In genomic region chr2:226176298-226176984, GRCh38 we compare ENCODE assay signal across 1 cellular context.
TF ChIP-seq lines count a peak whose summit lies in the region.

No MANE protein-coding gene starts in this region.

TF ChIP-seq in HepG2, 621 proteins besides CTCF, POLR2A, EP300 and RAD21 (continued from another document):
- TF ChIP-seq ZBTB43 (CRISPR knock-in tag; conservative IDR thresholded peaks at IDR 0.05) (no peak), ZNF639 (CRISPR knock-in tag; conservative IDR thresholded peaks at IDR 0.05) (no peak), ZFP1 (CRISPR knock-in tag; IDR thresholded peaks at IDR 0.05) (no peak), NCOA2 (CRISPR knock-in tag; IDR thresholded peaks at IDR 0.05) (no peak), HNRNPUL1 (IDR thresholded peaks at IDR 0.05; ENCODE audit: low read depth, low read length) (no peak), RFXAP (CRISPR knock-in tag; IDR thresholded peaks at IDR 0.05; ENCODE audit: borderline replicate concordance) (no peak), MAX (IDR thresholded peaks at IDR 0.05) (no peak), ATF1 (CRISPR knock-in tag; IDR thresholded peaks at IDR 0.05) (no peak), ZNF7 (CRISPR knock-in tag; IDR thresholded peaks at IDR 0.05) (peak; percentile 35; the same call in 1 of the 2 replicates), ZNF337 (CRISPR knock-in tag; IDR thresholded peaks at IDR 0.05; ENCODE audit: borderline replicate concordance, low read depth) (no peak), ELF4 (CRISPR knock-in tag; IDR thresholded peaks at IDR 0.05; ENCODE audit: borderline replicate concordance) (peak; percentile 36; the same call in 1 of the 2 replicates), RELA (CRISPR knock-in tag; IDR thresholded peaks at IDR 0.05) (no peak), AHR (CRISPR knock-in tag; IDR thresholded peaks at IDR 0.05) (no peak), ZHX1 (CRISPR knock-in tag; IDR thresholded peaks at IDR 0.05; ENCODE audit: low read depth) (no peak), PRDM10 (CRISPR knock-in tag; IDR thresholded peaks at IDR 0.05; ENCODE audit: low read depth) (no peak), SOX13 (IDR thresholded peaks at IDR 0.05) (no peak), SOX13 (CRISPR knock-in tag; conservative IDR thresholded peaks at IDR 0.05 in 1 of 2, IDR thresholded peaks at IDR 0.05 in 1 of 2) (no peak), ZNF780A (CRISPR knock-in tag; IDR thresholded peaks at IDR 0.05) (no peak), TP53 (CRISPR knock-in tag; conservative IDR thresholded peaks at IDR 0.05) (no peak), IRX3 (CRISPR knock-in tag; IDR thresholded peaks at IDR 0.05; ENCODE audit: borderline replicate concordance, low read depth) (no peak), KLF16 (CRISPR knock-in tag; IDR thresholded peaks at IDR 0.05) (peak in 1 of 2 experiments; percentile 30; a peak in 1 of 4 replicates), SAFB2 (CRISPR knock-in tag; IDR thresholded peaks at IDR 0.05; ENCODE audit: borderline replicate concordance, low read depth) (no peak), SIN3B (IDR thresholded peaks at IDR 0.05; ENCODE audit: low read length) (no peak), SNAPC4 (CRISPR knock-in tag; IDR thresholded peaks at IDR 0.05) (no peak), FOSL1 (CRISPR knock-in tag; IDR thresholded peaks at IDR 0.05; ENCODE audit: borderline replicate concordance) (no peak), ZNF607 (CRISPR knock-in tag; IDR thresholded peaks at IDR 0.05; ENCODE audit: borderline replicate concordance) (no peak), PPARG (CRISPR knock-in tag; conservative IDR thresholded peaks at IDR 0.05) (no peak)
